Comparison of ENCODE assay signal across 22 cellular contexts in the genomic region with DNA sequence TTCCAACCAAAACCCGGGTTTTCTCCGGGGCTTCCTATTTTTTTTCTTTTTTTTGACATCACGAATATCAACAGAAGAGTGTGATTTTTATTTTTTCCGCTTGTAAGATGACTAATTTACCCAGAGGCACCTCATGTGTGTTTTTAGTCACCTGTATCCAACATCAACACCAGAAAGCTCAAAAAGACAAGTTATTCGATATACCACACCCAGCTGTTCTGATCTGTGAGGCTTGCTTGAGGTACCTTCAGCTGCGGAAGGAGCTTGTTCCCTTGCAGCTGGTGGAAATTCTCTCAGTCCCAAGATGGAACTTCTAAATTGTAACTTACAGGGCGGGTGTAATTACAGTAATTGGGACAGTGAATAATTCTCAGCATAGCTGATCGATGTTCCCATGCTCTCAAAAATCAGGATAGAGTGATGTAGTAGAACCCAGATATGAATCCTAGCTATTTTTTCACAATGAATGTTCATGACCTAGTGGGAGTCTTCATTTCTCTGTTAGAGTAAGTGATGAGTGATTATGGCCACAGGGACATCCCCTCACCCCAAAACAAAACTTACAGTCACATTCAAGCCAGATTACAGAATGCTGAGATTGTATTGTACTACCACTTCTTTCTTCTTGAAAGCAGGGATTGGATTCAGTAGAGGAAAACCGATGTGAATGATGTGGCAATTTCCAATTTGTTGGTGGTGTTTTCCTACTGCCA.
"Had no signal": no experiment of that assay in that cellular context is flagged by ENCODE, and none has a peak within 500 bp of the region (broad histone marks: within the 10 kb centered on the region; RNA-seq: fewer than 3 reads in every experiment).

No MANE protein-coding gene starts in this region.

- DNase-seq: hippocampal formation; kidney glomerular epithelial cell; left cardiac atrium; left ventricle myocardium superior; midbrain; mucosa of descending colon; naive thymus-derived CD4-positive, alpha-beta T cell; ovary; right lobe of liver; stimulated activated CD4-positive, alpha-beta T cell treated with anti-CD3 and anti-CD28 coated beads, Interleukin-1b, Interleukin-23, amount 100 ng/mL, for 48 hours; stimulated activated CD4-positive, alpha-beta T cell treated with anti-CD3 and anti-CD28 coated beads, Interleukin-2, amount 100 ng/mL, for 48 hours; stimulated activated CD4-positive, alpha-beta T cell treated with anti-CD3 and anti-CD28 coated beads, Interleukin-4, amount 100 ng/mL, for 4 hours; stimulated activated CD8-positive, alpha-beta memory T cell treated with anti-CD3 and anti-CD28 coated beads, Interleukin-4, amount 100 ng/mL, for 48 hours; stimulated activated naive B cell treated with anti-CD40 and anti-IgM and Interleukin-4, amounts not matched to agents 10 μg/mL and 1 μg/mL and 100 μg/mL, for 72 hours; tibial artery; trophoblast cell; upper lobe of right lung had no signal

- H3K36me3 Mint-ChIP-seq: memory B cell; naive thymus-derived CD4-positive, alpha-beta T cell; natural killer cell treated with Interleukin-12 subunit alpha and Interleukin-12 subunit beta and Interleukin-15 and Interleukin-18, amount 100 ng/mL, for 72 hours; stimulated activated naive B cell treated with anti-CD40 and anti-IgM and Interleukin-4, amounts not matched to agents 10 μg/mL and 1 μg/mL and 100 μg/mL, for 72 hours had no signal

- H3K9me3 Mint-ChIP-seq: natural killer cell treated with Interleukin-12 subunit alpha and Interleukin-12 subunit beta and Interleukin-15 and Interleukin-18, amount 100 ng/mL, for 72 hours; stimulated activated naive B cell treated with anti-CD40 and anti-IgM and Interleukin-4, amounts not matched to agents 10 μg/mL and 1 μg/mL and 100 μg/mL, for 72 hours; stimulated activated naive CD8-positive, alpha-beta T cell treated with anti-CD3 and anti-CD28 coated beads, Interleukin-15, Interleukin-2, amounts not matched to agents 100 ng/mL and 50 ng/mL, for 24 hours had no signal

- H3K27ac Mint-ChIP-seq: memory B cell; naive thymus-derived CD4-positive, alpha-beta T cell; natural killer cell treated with Interleukin-12 subunit alpha and Interleukin-12 subunit beta and Interleukin-15 and Interleukin-18, amount 100 ng/mL, for 72 hours; progenitor cell of endocrine pancreas; stimulated activated naive B cell treated with anti-CD40 and anti-IgM and Interleukin-4, amounts not matched to agents 10 μg/mL and 1 μg/mL and 100 μg/mL, for 72 hours; stimulated activated naive CD8-positive, alpha-beta T cell treated with anti-CD3 and anti-CD28 coated beads, Interleukin-15, Interleukin-2, amounts not matched to agents 100 ng/mL and 50 ng/mL, for 24 hours had no signal

- ATAC-seq: left cardiac atrium; left lobe of liver; left ventricle myocardium superior; mucosa of descending colon; naive thymus-derived CD4-positive, alpha-beta T cell; natural killer cell treated with Interleukin-12 subunit alpha and Interleukin-12 subunit beta and Interleukin-15 and Interleukin-18, amount 100 ng/mL, for 72 hours; right lobe of liver; stimulated activated naive B cell treated with anti-CD40 and anti-IgM and Interleukin-4, amounts not matched to agents 10 μg/mL and 1 μg/mL and 100 μg/mL, for 72 hours; upper lobe of right lung had no signal
